8 cellular contexts compared by ENCODE assay signal in the genomic region with DNA sequence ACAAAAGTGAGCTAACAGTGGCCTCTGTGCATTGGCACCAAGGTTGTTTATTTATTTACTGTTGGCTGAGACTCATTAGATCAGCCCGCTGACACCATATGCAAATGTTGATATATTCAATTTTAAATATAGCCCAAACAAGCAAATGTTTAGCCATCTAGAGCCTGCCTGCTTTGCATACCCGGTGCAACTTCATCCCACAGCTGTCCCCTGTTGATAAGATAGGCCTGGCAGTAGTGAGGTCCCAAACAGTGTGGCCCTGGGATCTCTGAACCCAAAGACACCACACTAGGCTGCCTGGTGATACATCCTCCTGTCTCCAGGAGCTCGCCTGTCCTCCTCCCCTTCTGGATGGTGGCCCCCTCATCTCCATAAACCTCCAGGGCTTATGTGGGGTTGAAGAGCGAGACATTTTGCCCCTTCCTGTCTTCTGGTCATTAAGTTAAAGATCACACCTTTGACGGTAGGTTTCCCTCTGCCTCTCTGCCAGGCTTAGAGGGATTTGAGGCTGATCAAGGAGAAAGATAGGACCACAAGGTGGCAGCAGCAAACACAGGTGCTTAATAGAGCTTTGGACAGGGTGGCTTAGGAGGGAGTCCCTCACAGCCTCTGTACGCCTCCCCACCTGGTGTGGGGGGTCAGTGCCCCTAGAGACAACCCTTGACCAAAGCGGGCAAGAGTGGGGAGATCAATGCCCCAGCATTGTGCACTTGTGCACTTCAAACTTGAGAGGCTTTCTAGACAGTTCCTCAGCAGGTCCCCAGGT. TPM values are rescaled to one million over a fixed set of nuclear protein-coding genes. Genes with fewer than 3 reads are reported as not detected.
A peak's percentile ranks its signal among the peaks of the same experiment; 100 is the strongest.
DNase-seq lines count a peak whose midpoint lies in the region; ATAC-seq, FAIRE-seq and TF ChIP-seq lines count a peak whose summit lies in the region.
"Had no signal": no experiment of that assay in that cellular context is flagged by ENCODE, and none has a peak within 500 bp of the region (broad histone marks: within the 10 kb centered on the region; RNA-seq: fewer than 3 reads in every experiment).

No MANE protein-coding gene starts in this region.

- H2AFZ ChIP-seq in PC-9 = no peak overlapping the region

- intact Hi-C loops in PC-9 (cut with micrococcal nuclease; ENCODE audit: unreplicated experiment) = loop anchor here (5.0 kb wide), 1 partner anchor 139 kb away; no protein-coding TSS in a partner anchor

- CTCF ChIA-PET in PC-9 (lab: Charles Lee) = interaction anchor here (1.1 kb wide), 1 partner anchor 138 kb away, joined by 3 read pairs; no protein-coding TSS in a partner anchor

- no peak overlapping the region for H3K27ac ChIP-seq in PC-9
- H3K27ac ChIP-seq: neutrophil had no signal

- H3K9me3 Mint-ChIP-seq in naive thymus-derived CD8-positive, alpha-beta T cell = peaks cover 0 to 26% (median 9%) of the 10 kb centered on the region in 9 donors

- no peak overlapping the region for H3K4me3 ChIP-seq in HAP-1
- no peak overlapping the region for H3K4me3 ChIP-seq in PC-9

- in situ Hi-C loops in HAP-1 (cut with MboI; ENCODE audit: low sequenced_read_pairs) = loop anchor here (5.0 kb wide), 1 partner anchor 134 kb away; no protein-coding TSS in a partner anchor
- in situ Hi-C loops in T47D (cut with HindIII; ENCODE audit: low pct_unique_long_range_greater_than_20kb, low sequenced_read_pairs) = no loop called here

- H3K9me2 ChIP-seq in PC-9 (ENCODE audit: insufficient read depth) = no peaks in the 10 kb centered on the region

- H3K36me3 ChIP-seq in HAP-1 (replicated peaks) (no peaks in the 10 kb centered on the region), PC-9 (ENCODE audit: low read depth) (no peaks in the 10 kb centered on the region)
- H3K36me3 ChIP-seq: neutrophil had no signal

- H3K27ac Mint-ChIP-seq in naive thymus-derived CD8-positive, alpha-beta T cell = peak overlapping the region in 1 of 10 donors; percentile 29

- no peaks in the 10 kb centered on the region for H3K79me2 ChIP-seq in PC-9 (ENCODE audit: low read depth)

- POLR2A ChIA-PET in PC-9 (lab: Charles Lee; ENCODE audit: unreplicated experiment) = no interaction called here
- POLR2A ChIA-PET in naive thymus-derived CD8-positive, alpha-beta T cell (lab: Charles Lee) = no interaction called here

- H3K4me1 Mint-ChIP-seq in naive thymus-derived CD8-positive, alpha-beta T cell = no peaks in the 10 kb centered on the region

- no peak for FAIRE-seq in HTR-8/SVneo (lab: Jason Lieb, UNC)

- H4K20me1 ChIP-seq in PC-9 (ENCODE audit: insufficient read depth) = no peaks in the 10 kb centered on the region

- no peak overlapping the region for H3K4me3 Mint-ChIP-seq in naive thymus-derived CD8-positive, alpha-beta T cell

- no TSS peak for BruUV-seq in PC-9 (replicated peaks; lab: Mats Ljungman, UMichigan)

- ATAC-seq in naive thymus-derived CD8-positive, alpha-beta T cell = peak in 1 of 2 donors; percentile 68
- no peak for ATAC-seq in GM19328 (IDR thresholded peaks at IDR 0.05; ENCODE audit: unreplicated experiment)

- H3K27me3 Mint-ChIP-seq in naive thymus-derived CD8-positive, alpha-beta T cell = peaks cover 18 to 33% (median 25%) of the 10 kb centered on the region in 5 donors

- H3K4me2 ChIP-seq in PC-9 = no peak overlapping the region

- H3K36me3 Mint-ChIP-seq in naive thymus-derived CD8-positive, alpha-beta T cell = peaks cover 0 to 19% (median 16%) of the 10 kb centered on the region in 3 donors

- no peaks in the 10 kb centered on the region; the same call in 1 of the 2 replicates for H3K9me3 ChIP-seq in HAP-1
- no peaks in the 10 kb centered on the region for H3K9me3 ChIP-seq in PC-9 (ENCODE audit: insufficient read depth, low read depth)

- no peaks in the 10 kb centered on the region for H3K4me1 ChIP-seq in HAP-1
- no peaks in the 10 kb centered on the region for H3K4me1 ChIP-seq in PC-9 (replicated peaks; ENCODE audit: insufficient read depth)

- peak; percentile 46 for TF ChIP-seq CTCF in GM12874 (IDR thresholded peaks at IDR 0.05; ENCODE audit: insufficient read depth, low read depth, low read length)
- TF ChIP-seq CTCF in PC-9 (conservative IDR thresholded peaks at IDR 0.05) = peak; percentile 63

- H3F3A ChIP-seq in PC-9 (ENCODE audit: insufficient read depth, low read depth) = no peaks in the 10 kb centered on the region

- DNase-seq in HAP-1 (ENCODE audit: low spot score in 2 of 2) = peak; percentile 22 to 35
- DNase-seq in PC-9 = no peak
- peak; percentile 10 to 64 for DNase-seq in T47D (ENCODE audit: low read depth in 1 of 2, low spot score in 1 of 2)
- peak in 8 of 10 donors; percentile 4 to 41 (median 22) for DNase-seq in naive thymus-derived CD8-positive, alpha-beta T cell
- no peak for DNase-seq in HTR-8/SVneo (ENCODE audit: insufficient read length, low spot score)

- H3K27me3 ChIP-seq in HAP-1 (ENCODE audit: low read depth) = peaks cover 13% of the 10 kb centered on the region
- 0 out of 2 replicates have a peak, but pooled peaks cover 11% of the 10 kb centered on the region for H3K27me3 ChIP-seq in PC-9 (ENCODE audit: insufficient read depth, low read depth)

RNA-seq across cellular contexts. Expression of gene MYO5B, which starts 23.7 kb away (rescaled TPM):
- 23.3 and 25.4 TPM in 2 replicates for total RNA-seq in PC-9 (2021)
- not detected for total RNA-seq in naive thymus-derived CD8-positive, alpha-beta T cell
- under 1 TPM in 1 of 3 donors, not detected in 2; 0.03 TPM for polyA plus RNA-seq in naive thymus-derived CD8-positive, alpha-beta T cell

RNA-seq across cellular contexts. Expression of gene CFAP53, which starts 47.7 kb away (rescaled TPM):
- 1.9 and 2.1 TPM in 2 replicates for total RNA-seq in PC-9 (2021)
- 1 to 10 TPM; 1.2 TPM for total RNA-seq in naive thymus-derived CD8-positive, alpha-beta T cell
- polyA plus RNA-seq in naive thymus-derived CD8-positive, alpha-beta T cell = under 1 TPM in 2 of 3 donors, not detected in 1; 0.31 to 0.57 TPM

Comparison
In these comparisons a context has a peak if more than half of its experiments do, and no peak if none do; other contexts are left out.
1. DNase-seq: peak in HAP-1 (2 of 2), T47D (2 of 2) and naive thymus-derived CD8-positive, alpha-beta T cell (8 of 10); none in PC-9 (0 of 2) and HTR-8/SVneo (single experiment).
2. RNA of gene MYO5B, which starts 23.7 kb away (total RNA-seq): 23.3 to 25.4 TPM in PC-9; not detected in naive thymus-derived CD8-positive, alpha-beta T cell; every median in the first group is over 10 times any median in the second.